In the genomic region with DNA sequence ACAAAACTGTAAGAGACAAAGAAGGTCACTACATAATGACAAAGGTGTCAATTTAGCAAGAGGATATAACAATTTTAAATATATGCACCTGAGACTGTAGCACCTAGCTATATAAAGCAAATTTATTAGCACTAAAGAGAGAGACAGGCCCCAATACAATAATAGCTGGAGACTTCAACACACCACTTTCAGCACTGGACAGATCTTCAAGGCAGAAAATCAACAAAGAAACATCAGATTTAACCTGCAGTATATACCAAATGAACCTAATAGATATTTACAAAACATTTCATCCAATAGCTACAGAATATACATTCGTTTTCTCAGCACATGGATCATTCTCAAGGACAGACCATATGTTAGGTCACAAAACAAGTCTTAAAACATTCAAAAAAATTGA, we compare ENCODE assay signal across 8 cellular contexts. TPM values are rescaled to one million over a fixed set of nuclear protein-coding genes. Genes with fewer than 3 reads are reported as not detected.
"Had no signal": no experiment of that assay in that cellular context is flagged by ENCODE, and none has a peak within 500 bp of the region (broad histone marks: within the 10 kb centered on the region; RNA-seq: fewer than 3 reads in every experiment).

No MANE protein-coding gene starts in this region.

- ATAC-seq: GM12878 had no signal

- DNase-seq: GDM1, GF-D8 had no signal

- FAIRE-seq: G401.6, GM12878, GM12891, GM12892, GM18507, GM19239 had no signal

- H3K4me3 ChIP-seq: GM12878 had no signal

RNA-seq across cellular contexts. Expression of a gene that starts 14.7 kb away (rescaled TPM):
- polyA plus RNA-seq: GM12878 had no signal
